ENCODE assay signal across 19 cellular contexts in genomic region chr14:75431011-75431410, GRCh38. TPM values are rescaled to one million over a fixed set of nuclear protein-coding genes. Genes with fewer than 3 reads are reported as not detected.
DNase-seq lines count a peak whose midpoint lies in the region; ATAC-seq and TF ChIP-seq lines count a peak whose summit lies in the region.
"Had no signal": no experiment of that assay in that cellular context is flagged by ENCODE, and none has a peak within 500 bp of the region (broad histone marks: within the 10 kb centered on the region; RNA-seq: fewer than 3 reads in every experiment).

No MANE protein-coding gene starts in this region.

- ATAC-seq in heart right ventricle, result no peak
- no peak for ATAC-seq in left cardiac atrium
- ATAC-seq in upper lobe of left lung (ENCODE audit: low FRiP score in 2 of 2), result no peak
- no peak for ATAC-seq in GM18517 (IDR thresholded peaks at IDR 0.05; ENCODE audit: unreplicated experiment)
- ATAC-seq: activated naive CD8-positive, alpha-beta T cell treated with anti-CD3 and anti-CD28 coated beads, Interleukin-2, amount 50 U/mL, for 24 hours; natural killer cell; Panc1; T-helper 17 cell had no signal

- H2AFZ ChIP-seq in neuronal stem cell (ENCODE audit: low read length), result no peak overlapping the region

- no peak overlapping the region for H3K9ac ChIP-seq in neuronal stem cell (ENCODE audit: low read depth, low read length, poor library complexity)
- H3K9ac ChIP-seq in colonic mucosa (ENCODE audit: low read depth in 2 of 2, low read length in 2 of 2), result peak overlapping the region in 1 of 2 donors; percentile 7

- no peak overlapping the region for H2BK120ac ChIP-seq in neuronal stem cell (ENCODE audit: low read depth, low read length)

- TF ChIP-seq CTCF in heart right ventricle (IDR thresholded peaks at IDR 0.05) (no peak), dorsolateral prefrontal cortex (IDR thresholded peaks at IDR 0.05 in 54 of 56, conservative IDR thresholded peaks at IDR 0.05 in 2 of 56; ENCODE audit: low read depth in 1 of 56, partially characterized antibody in 56 of 56) (no peak), upper lobe of left lung (IDR thresholded peaks at IDR 0.05) (no peak), colonic mucosa (IDR thresholded peaks at IDR 0.05) (no peak)

- 62 to 73% methylated on average over 6 of the region's 6 CpGs for WGBS in heart right ventricle, 2 donors
- WGBS in neuronal stem cell (ENCODE audit: extremely low coverage in 2 of 2, insufficient read length in 2 of 2, insufficient replicate concordance in 1 of 2), 2 donors, result no CpG with 5 or more reads among the region's 6 CpGs
- WGBS in upper lobe of left lung, 2 donors, result 53 to 59% methylated on average over 6 of the region's 6 CpGs

- H3K27me3 ChIP-seq in heart right ventricle (no peaks in the 10 kb centered on the region), dorsolateral prefrontal cortex (no peaks in the 10 kb centered on the region), neuronal stem cell (ENCODE audit: control insufficient read depth in 3 of 3, insufficient read depth in 3 of 3, low read depth in 1 of 3, low read length in 3 of 3) (peaks cover 0 to 40% (median 16%) of the 10 kb centered on the region in 3 experiments), upper lobe of left lung (no peaks in the 10 kb centered on the region), colonic mucosa (no peaks in the 10 kb centered on the region)

- H3K9me3 ChIP-seq in heart right ventricle (no peaks in the 10 kb centered on the region), neuronal stem cell (replicated peaks in 1 of 2; ENCODE audit: control insufficient read depth in 2 of 2, insufficient read depth in 1 of 2, low read depth in 1 of 2, low read length in 2 of 2) (no peaks in the 10 kb centered on the region), upper lobe of left lung (no peaks in the 10 kb centered on the region), colonic mucosa (no peaks in the 10 kb centered on the region)

- TF ChIP-seq EP300 in upper lobe of left lung (IDR thresholded peaks at IDR 0.05), result no peak

- H3K79me1 ChIP-seq in neuronal stem cell (ENCODE audit: low read depth, low read length), result peaks cover 3% of the 10 kb centered on the region

- H2BK5ac ChIP-seq in neuronal stem cell (ENCODE audit: low read length), result no peak overlapping the region

- H2AK5ac ChIP-seq in neuronal stem cell (ENCODE audit: low read depth, low read length), result peak overlapping the region; percentile 27

- H4K8ac ChIP-seq in neuronal stem cell (ENCODE audit: low read depth, low read length), result no peak overlapping the region

- no peak overlapping the region for H3K4ac ChIP-seq in neuronal stem cell (ENCODE audit: low read length)

- H3K14ac ChIP-seq in neuronal stem cell (ENCODE audit: low read length), result no peak overlapping the region

- no peak overlapping the region for H2BK15ac ChIP-seq in neuronal stem cell (ENCODE audit: low read length)

- H3K4me1 ChIP-seq in heart right ventricle (peaks cover 20 to 80% (median 46%) of the 10 kb centered on the region in 9 donors), neuronal stem cell (ENCODE audit: control insufficient read depth in 2 of 2, insufficient read depth in 1 of 2, low read depth in 1 of 2, low read length in 2 of 2) (peaks cover 6 to 10% of the 10 kb centered on the region in 2 donors), upper lobe of left lung (peaks cover 45 to 74% (median 59%) of the 10 kb centered on the region in 4 donors), colonic mucosa (peaks cover 11% of the 10 kb centered on the region)

- H2BK12ac ChIP-seq in neuronal stem cell (ENCODE audit: low read length), result no peak overlapping the region

- intact Hi-C loops in heart right ventricle (cut with DNase I), result loop anchor here in 3 of 10 donors (1.0 to 10.0 kb wide), 4 partner anchors 54 to 304 kb away; partner anchors contain the start of gene NEK9 (in 1 of the 3)
- intact Hi-C loops in left cardiac atrium (cut with DNase I), result loop anchor here in 1 of 2 donors (5.0 kb wide), 1 partner anchor 36 kb away; no protein-coding TSS in a partner anchor
- intact Hi-C loops in dorsolateral prefrontal cortex (cut with DNase I), result no loop called here
- intact Hi-C loops in colonic mucosa (cut with DNase I), result no loop called here

- H4K91ac ChIP-seq in neuronal stem cell (ENCODE audit: low read depth, low read length, poor library complexity), result no peak overlapping the region

- H3K27ac ChIP-seq in heart right ventricle (peak overlapping the region in 8 of 10 donors; percentile 27 to 90 (median 60)), dorsolateral prefrontal cortex (peak overlapping the region in 45 of 59 donors; percentile 5 to 94 (median 86)), neuronal stem cell (replicated peaks; ENCODE audit: low read length) (no peak overlapping the region), upper lobe of left lung (peak overlapping the region in 3 of 4 donors; percentile 10 to 93 (median 53)), colonic mucosa (no peak overlapping the region)

- peak overlapping the region in 6 of 10 donors; percentile 7 to 90 (median 52) for H3K4me3 ChIP-seq in heart right ventricle
- H3K4me3 ChIP-seq in dorsolateral prefrontal cortex, result peak overlapping the region in 48 of 59 donors; percentile 9 to 84 (median 73)
- no peak overlapping the region for H3K4me3 ChIP-seq in neuronal stem cell (ENCODE audit: low read length in 2 of 2)
- peak overlapping the region in 2 of 4 donors; percentile 64 to 79 for H3K4me3 ChIP-seq in upper lobe of left lung
- no peak overlapping the region for H3K4me3 ChIP-seq in colonic mucosa

- TF ChIP-seq POLR2A in upper lobe of left lung (IDR thresholded peaks at IDR 0.05), result no peak

- POLR2A ChIA-PET in HEK293T (lab: Yijun Ruan, JAX), result no interaction called here

- DNase-seq in heart right ventricle, result no peak
- DNase-seq in left cardiac atrium, result no peak
- no peak for DNase-seq in dorsolateral prefrontal cortex
- no peak for DNase-seq in neuronal stem cell (ENCODE audit: low spot score)
- DNase-seq in upper lobe of left lung, result no peak
- DNase-seq in HEK293T (ENCODE audit: extremely low spot score), result no peak
- DNase-seq in colonic mucosa, result no peak
- DNase-seq: ACHN; activated CD4-positive, alpha-beta T cell treated with anti-CD3 and anti-CD28 coated beads for 48 hours; activated naive CD8-positive, alpha-beta T cell treated with anti-CD3 and anti-CD28 coated beads, Interleukin-2, amount 50 U/mL, for 24 hours; activated T-cell treated with anti-CD3 and anti-CD28 coated beads, Interleukin-2, amount 50 U/mL, for 1 hour; DMS53; islet precursor cell; natural killer cell; NCI-H1417; NCI-H226; T-helper 17 cell had no signal

- no peak overlapping the region for H3K18ac ChIP-seq in neuronal stem cell (ENCODE audit: low read length)

- no peak overlapping the region for H3K23ac ChIP-seq in neuronal stem cell (ENCODE audit: low read depth, low read length, poor library complexity)

- H3K36me3 ChIP-seq in heart right ventricle, result peaks cover 0 to 45% (median 25%) of the 10 kb centered on the region in 9 donors
- no peaks in the 10 kb centered on the region for H3K36me3 ChIP-seq in neuronal stem cell (replicated peaks in 1 of 2; ENCODE audit: control insufficient read depth in 2 of 2, insufficient read depth in 2 of 2, low read length in 2 of 2)
- peaks cover 5 to 42% (median 25%) of the 10 kb centered on the region in 4 donors for H3K36me3 ChIP-seq in upper lobe of left lung
- no peaks in the 10 kb centered on the region for H3K36me3 ChIP-seq in colonic mucosa

- CTCF ChIA-PET in HEK293T (lab: Yijun Ruan, JAX), result no interaction called here

- no peak overlapping the region for H3K4me2 ChIP-seq in neuronal stem cell (ENCODE audit: insufficient read depth, low read length, poor library complexity, severe bottlenecking)

TF ChIP-seq in HEK293T, 16 proteins besides CTCF, POLR2A, EP300 and RAD21:
- TF ChIP-seq, protein P1, sequence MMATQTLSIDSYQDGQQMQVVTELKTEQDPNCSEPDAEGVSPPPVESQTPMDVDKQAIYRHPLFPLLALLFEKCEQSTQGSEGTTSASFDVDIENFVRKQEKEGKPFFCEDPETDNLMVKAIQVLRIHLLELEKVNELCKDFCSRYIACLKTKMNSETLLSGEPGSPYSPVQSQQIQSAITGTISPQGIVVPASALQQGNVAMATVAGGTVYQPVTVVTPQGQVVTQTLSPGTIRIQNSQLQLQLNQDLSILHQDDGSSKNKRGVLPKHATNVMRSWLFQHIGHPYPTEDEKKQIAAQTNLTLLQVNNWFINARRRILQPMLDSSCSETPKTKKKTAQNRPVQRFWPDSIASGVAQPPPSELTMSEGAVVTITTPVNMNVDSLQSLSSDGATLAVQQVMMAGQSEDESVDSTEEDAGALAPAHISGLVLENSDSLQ (IDR thresholded peaks at IDR 0.05), result no peak
- TF ChIP-seq LEF1 (IDR thresholded peaks at IDR 0.05; ENCODE audit: borderline replicate concordance) (no peak), SUZ12 (IDR thresholded peaks at IDR 0.05) (no peak), ARNT (IDR thresholded peaks at IDR 0.05) (no peak), NFRKB (IDR thresholded peaks at IDR 0.05) (no peak), BHLHE40 (IDR thresholded peaks at IDR 0.05; ENCODE audit: borderline replicate concordance) (no peak), ZNF384 (IDR thresholded peaks at IDR 0.05) (no peak)
TF ChIP-seq in HEK293T: peak in this region for 0.

RNA-seq across cellular contexts. Expression of gene JDP2, which starts 3.2 kb away (rescaled TPM):
- total RNA-seq in heart right ventricle (10 to 100 TPM; 12.3 to 28.0 (median 17.3) TPM), left cardiac atrium (10 to 100 TPM; 30.5 to 32.7 TPM), dorsolateral prefrontal cortex (10 to 100 TPM; 21.8 to 96.2 (median 36.8) TPM), upper lobe of left lung (100 to 1,000 TPM in 3 of 6 donors, 10 to 100 TPM in 3; 60.5 to 150 (median 110) TPM), colonic mucosa (10 to 100 TPM; 19.4 to 37.1 TPM)
- polyA plus RNA-seq in heart right ventricle, result 10 to 100 TPM; 15.6 to 44.0 TPM
- 12.3 TPM for polyA plus RNA-seq in neuronal stem cell (2013, experiment 1 of 2)
- polyA plus RNA-seq in neuronal stem cell (2013, experiment 2 of 2), result 12.4 TPM

Comparison
In these comparisons a context has a peak if more than half of its experiments do, and no peak if none do; other contexts are left out.
1. H3K27ac ChIP-seq: peak in heart right ventricle (8 of 10), dorsolateral prefrontal cortex (45 of 59) and upper lobe of left lung (3 of 4); none in neuronal stem cell (single experiment) and colonic mucosa (single experiment).
2. H3K4me3 ChIP-seq: peak in heart right ventricle (6 of 10) and dorsolateral prefrontal cortex (48 of 59); none in neuronal stem cell (0 of 2) and colonic mucosa (single experiment).